In genomic region chr19:35987571-35987896, GRCh38 we compare ENCODE assay signal across 2 cellular contexts.
TF ChIP-seq lines count a peak whose summit lies in the region.

No MANE protein-coding gene starts in this region.

TF ChIP-seq in HepG2, 621 proteins besides CTCF, POLR2A, EP300 and RAD21:
- TF ChIP-seq TBX2 (CRISPR knock-in tag; IDR thresholded peaks at IDR 0.05; ENCODE audit: borderline replicate concordance) (0 out of 2 replicates have a peak, but pooled peaks have one; percentile 9), BHLHE40 (IDR thresholded peaks at IDR 0.05; ENCODE audit: low read length) (no peak)

TF ChIP-seq in SK-N-SH, 30 proteins besides CTCF, POLR2A, EP300 and RAD21:
- TF ChIP-seq JUND (IDR thresholded peaks at IDR 0.05): no peak
- TF ChIP-seq GABPA (IDR thresholded peaks at IDR 0.05; ENCODE audit: low read depth): no peak
